ENCODE assay signal across 25 cellular contexts in genomic region chr2:211070547-211070946, GRCh38.
"Had no signal": no experiment of that assay in that cellular context is flagged by ENCODE, and none has a peak within 500 bp of the region (broad histone marks: within the 10 kb centered on the region; RNA-seq: fewer than 3 reads in every experiment).

No MANE protein-coding gene starts in this region.

- H3K4me1 ChIP-seq: gastrocnemius medialis, pancreas, right lobe of liver, suprapubic skin, transverse colon, vagina had no signal

- H3K4me2 ChIP-seq: smooth muscle cell had no signal

- H3K27me3 Mint-ChIP-seq: dendritic cell treated with granulocyte-macrophage colony-stimulating factor and Interleukin-4, amounts not matched to agents 40 ng/mL and 50 ng/mL, for 4 days; memory B cell; stimulated activated naive CD8-positive, alpha-beta T cell treated with anti-CD3 and anti-CD28 coated beads, Interleukin-15, amount 100 ng/mL, for 72 hours had no signal

- H3K4me1 Mint-ChIP-seq: memory B cell; natural killer cell; stimulated activated naive CD8-positive, alpha-beta T cell treated with anti-CD3 and anti-CD28 coated beads, Interleukin-15, amount 100 ng/mL, for 72 hours had no signal

- H3K9me3 ChIP-seq: gastrocnemius medialis, neutrophil, pancreas, right lobe of liver, suprapubic skin, transverse colon, vagina had no signal

- H3K27ac ChIP-seq: epithelial cell of prostate, gastrocnemius medialis, neutrophil, pancreas, right lobe of liver, suprapubic skin, transverse colon, vagina had no signal

- H3K36me3 Mint-ChIP-seq: memory B cell, natural killer cell had no signal

- ATAC-seq: esophagus mucosa; gastrocnemius medialis; natural killer cell; pancreas; right lobe of liver; stimulated activated naive CD8-positive, alpha-beta T cell treated with anti-CD3 and anti-CD28 coated beads, Interleukin-15, amount 100 ng/mL, for 72 hours had no signal

- DNase-seq: effector CD8-positive, alpha-beta T cell; endodermal cell; foreskin fibroblast; gastrocnemius medialis; head of caudate nucleus; natural killer cell; pancreas; right lobe of liver; stimulated activated CD4-positive, alpha-beta T cell treated with anti-CD3 and anti-CD28 coated beads, Interleukin-12 subunit alpha, Interleukin-12 subunit beta, amount 100 ng/mL, for 4 hours; stimulated activated CD4-positive, alpha-beta T cell treated with anti-CD3 and anti-CD28 coated beads, Interleukin-1b, Interleukin-23, amount 100 ng/mL, for 48 hours; stimulated activated CD4-positive, alpha-beta T cell treated with anti-CD3 and anti-CD28 coated beads, Interleukin-4, amount 100 ng/mL, for 1 hour; stimulated activated CD8-positive, alpha-beta memory T cell treated with anti-CD3 and anti-CD28 coated beads, Interleukin-4, amount 100 ng/mL, for 48 hours; stimulated activated naive CD4-positive, alpha-beta T cell; stimulated activated naive CD8-positive, alpha-beta T cell treated with anti-CD3 and anti-CD28 coated beads, Interleukin-15, amount 100 ng/mL, for 72 hours; transverse colon had no signal

- H3K4me3 ChIP-seq: gastrocnemius medialis, lung, pancreas, right lobe of liver, smooth muscle cell, suprapubic skin, transverse colon, vagina had no signal

- H3K4me3 Mint-ChIP-seq: dendritic cell treated with granulocyte-macrophage colony-stimulating factor and Interleukin-4, amounts not matched to agents 40 ng/mL and 50 ng/mL, for 4 days; endodermal cell; memory B cell; natural killer cell; stimulated activated naive CD8-positive, alpha-beta T cell treated with anti-CD3 and anti-CD28 coated beads, Interleukin-15, amount 100 ng/mL, for 72 hours had no signal

- H3K36me3 ChIP-seq: gastrocnemius medialis, neutrophil, pancreas, right lobe of liver, suprapubic skin, transverse colon, vagina had no signal

- FAIRE-seq: keratinocyte, pancreas had no signal

- H3K9me3 Mint-ChIP-seq: dendritic cell treated with granulocyte-macrophage colony-stimulating factor and Interleukin-4, amounts not matched to agents 40 ng/mL and 50 ng/mL, for 4 days; endodermal cell; memory B cell had no signal

- H3K27me3 ChIP-seq: gastrocnemius medialis, neutrophil, pancreas, right lobe of liver, suprapubic skin, transverse colon, vagina had no signal

- H3K27ac Mint-ChIP-seq: dendritic cell treated with granulocyte-macrophage colony-stimulating factor and Interleukin-4, amounts not matched to agents 40 ng/mL and 50 ng/mL, for 4 days; endodermal cell; memory B cell; natural killer cell; stimulated activated naive CD8-positive, alpha-beta T cell treated with anti-CD3 and anti-CD28 coated beads, Interleukin-15, amount 100 ng/mL, for 72 hours had no signal
